Comparison of ENCODE assay signal across 1 cellular context in the genomic region with DNA sequence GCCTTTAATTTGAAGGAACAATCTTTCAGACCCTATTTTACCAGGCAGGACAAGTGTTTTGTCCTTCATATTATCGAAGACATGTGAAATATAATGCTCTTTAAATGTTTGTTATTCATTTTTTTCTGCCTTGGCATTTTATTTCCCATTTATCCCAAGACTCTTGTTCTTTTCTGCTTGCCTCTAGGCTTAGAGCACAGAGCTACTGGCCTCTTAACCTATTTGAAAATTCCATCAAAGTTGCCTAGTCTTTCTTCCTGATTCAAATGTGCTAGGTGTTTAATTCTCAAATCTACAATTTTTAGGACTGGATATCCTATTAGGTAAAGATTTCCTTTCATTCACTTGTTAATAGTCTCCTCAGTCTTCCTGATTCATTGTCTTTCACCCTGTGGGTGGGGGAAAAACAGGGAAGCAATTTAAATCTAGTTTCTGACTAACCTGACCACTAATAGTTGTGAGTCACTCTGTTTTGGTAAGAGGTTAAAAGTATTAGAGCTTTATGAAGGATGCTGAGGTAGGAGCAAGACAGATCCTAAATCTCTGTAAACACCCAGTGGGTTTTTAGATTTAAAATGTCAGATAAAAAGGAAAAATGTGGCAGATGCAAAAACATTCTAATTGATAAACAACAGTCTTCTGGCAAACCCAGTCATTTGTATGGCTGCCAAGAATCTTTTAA.
TF ChIP-seq lines count a peak whose summit lies in the region.

No MANE protein-coding gene starts in this region.

TF ChIP-seq in IMR-90, 13 proteins besides CTCF, POLR2A, EP300 and RAD21:
- TF ChIP-seq SMC3 (IDR thresholded peaks at IDR 0.05; ENCODE audit: low read depth, low read length): no peak
- TF ChIP-seq, protein P1, sequence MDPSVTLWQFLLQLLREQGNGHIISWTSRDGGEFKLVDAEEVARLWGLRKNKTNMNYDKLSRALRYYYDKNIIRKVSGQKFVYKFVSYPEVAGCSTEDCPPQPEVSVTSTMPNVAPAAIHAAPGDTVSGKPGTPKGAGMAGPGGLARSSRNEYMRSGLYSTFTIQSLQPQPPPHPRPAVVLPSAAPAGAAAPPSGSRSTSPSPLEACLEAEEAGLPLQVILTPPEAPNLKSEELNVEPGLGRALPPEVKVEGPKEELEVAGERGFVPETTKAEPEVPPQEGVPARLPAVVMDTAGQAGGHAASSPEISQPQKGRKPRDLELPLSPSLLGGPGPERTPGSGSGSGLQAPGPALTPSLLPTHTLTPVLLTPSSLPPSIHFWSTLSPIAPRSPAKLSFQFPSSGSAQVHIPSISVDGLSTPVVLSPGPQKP (IDR thresholded peaks at IDR 0.05; ENCODE audit: borderline replicate concordance, low read depth, low read length): no peak
- peak; percentile 51; the same call in 1 of the 2 replicates for TF ChIP-seq FOS (IDR thresholded peaks at IDR 0.05; ENCODE audit: low read depth, low read length)
